Comparison of ENCODE assay signal across 19 cellular contexts in the genomic region with DNA sequence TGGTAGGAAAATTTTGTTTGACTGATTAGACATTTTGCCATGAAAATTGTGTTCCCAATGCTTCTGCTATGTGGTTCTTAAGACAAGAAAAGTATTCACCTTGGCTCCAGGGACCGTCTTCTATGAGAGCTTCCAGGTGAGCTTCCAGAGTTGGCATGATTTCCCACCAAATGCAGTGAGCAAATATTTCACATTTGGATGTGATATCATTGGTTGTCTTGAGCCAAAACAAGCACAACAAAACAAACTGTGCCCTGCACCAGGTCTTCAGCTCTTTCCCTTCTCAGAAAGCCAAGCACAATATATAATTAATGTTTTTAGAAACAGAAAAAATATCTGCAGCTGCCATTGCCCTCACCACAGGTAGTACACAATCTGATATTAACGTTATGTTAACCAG.
"Had no signal": no experiment of that assay in that cellular context is flagged by ENCODE, and none has a peak within 500 bp of the region (broad histone marks: within the 10 kb centered on the region; RNA-seq: fewer than 3 reads in every experiment).

No MANE protein-coding gene starts in this region.

- ATAC-seq: activated CD8-positive, alpha-beta T cell treated with anti-CD3 and anti-CD28 coated beads, Interleukin-2, amount 10 ng/mL, durations not matched to agents 7 days and 5 days; activated naive CD8-positive, alpha-beta T cell treated with anti-CD3 and anti-CD28 coated beads, Interleukin-2, amount 50 U/mL, for 24 hours; foreskin keratinocyte; stimulated activated memory B cell treated with anti-CD40 and anti-IgM and Interleukin-4, amounts not matched to agents 10 μg/mL and 1 μg/mL and 100 μg/mL, for 72 hours; upper lobe of right lung had no signal

- H3K27ac ChIP-seq: brain microvascular endothelial cell, coronary artery, foreskin keratinocyte, spleen, thoracic aorta, upper lobe of right lung had no signal

- H3K36me3 ChIP-seq: brain microvascular endothelial cell, spleen, thoracic aorta, upper lobe of right lung had no signal

- H3K4me1 ChIP-seq: spleen, upper lobe of right lung had no signal

- FAIRE-seq: islet of Langerhans had no signal

- DNase-seq: activated CD4-positive, alpha-beta T cell treated with anti-CD3 and anti-CD28 coated beads, Interleukin-2, amount 10 ng/mL, durations not matched to agents 24 days and 14 days; activated CD8-positive, alpha-beta T cell treated with anti-CD3 and anti-CD28 coated beads, Interleukin-2, amount 10 ng/mL, durations not matched to agents 7 days and 5 days; activated naive CD4-positive, alpha-beta T cell treated with anti-CD3 and anti-CD28 coated beads, Interleukin-2, amount 10 ng/mL, durations not matched to agents 7 days and 5 days; activated naive CD8-positive, alpha-beta T cell treated with anti-CD3 and anti-CD28 coated beads, Interleukin-2, amount 50 U/mL, for 24 hours; activated T-cell treated with anti-CD3 and anti-CD28 coated beads, Interleukin-2, amount 50 U/mL, for 24 hours; anterior cingulate cortex; brain microvascular endothelial cell; foreskin keratinocyte; glutamatergic neuron; hippocampal formation; midbrain; spleen; stimulated activated CD4-positive, alpha-beta T cell treated with anti-CD3 and anti-CD28 coated beads, Interleukin-4, amount 100 ng/mL, for 4 hours; T1000; upper lobe of right lung had no signal

- H3K4me3 ChIP-seq: coronary artery, spleen, thoracic aorta, upper lobe of right lung had no signal

- H3K27me3 ChIP-seq: brain microvascular endothelial cell, foreskin keratinocyte, spleen, upper lobe of right lung had no signal

- H3K9me3 ChIP-seq: thoracic aorta, upper lobe of right lung had no signal
